20 cellular contexts compared by ENCODE assay signal in genomic region chr4:14225683-14226207, GRCh38.
DNase-seq lines count a peak whose midpoint lies in the region; ATAC-seq and TF ChIP-seq lines count a peak whose summit lies in the region.
"Had no signal": no experiment of that assay in that cellular context is flagged by ENCODE, and none has a peak within 500 bp of the region (broad histone marks: within the 10 kb centered on the region; RNA-seq: fewer than 3 reads in every experiment).

No MANE protein-coding gene starts in this region.

- ATAC-seq in GM19397 (IDR thresholded peaks at IDR 0.05; ENCODE audit: unreplicated experiment) (no peak), HG03039 (IDR thresholded peaks at IDR 0.05; ENCODE audit: unreplicated experiment) (no peak), GM18861 (IDR thresholded peaks at IDR 0.05; ENCODE audit: unreplicated experiment) (no peak)
- ATAC-seq: activated CD4-positive, CD25-positive, alpha-beta regulatory T cell treated with anti-CD3 and anti-CD28 coated beads, Interleukin-2, amount 50 U/mL, for 24 hours; activated CD8-positive, alpha-beta memory T cell treated with anti-CD3 and anti-CD28 coated beads, Interleukin-2, amount 10 ng/mL, durations not matched to agents 7 days and 5 days; T-helper 17 cell had no signal

- H3K27ac ChIP-seq in VCaP = peak overlapping the region; percentile 54
- H3K27ac ChIP-seq: parathyroid adenoma, spleen, transverse colon had no signal

- DNase-seq in DMS53 (lab: John Stamatoyannopoulos, UW) (peak; percentile 99), HT-29 (ENCODE audit: low spot score) (peak; percentile 6), NCI-H2081 (lab: John Stamatoyannopoulos, UW) (peak; percentile 78 to 97), NOMO-1 (lab: John Stamatoyannopoulos, UW; ENCODE audit: unreplicated experiment in 2 of 2) (no peak)
- DNase-seq: ACHN; activated CD8-positive, alpha-beta memory T cell treated with anti-CD3 and anti-CD28 coated beads, Interleukin-2, amount 10 ng/mL, durations not matched to agents 7 days and 5 days; activated effector memory CD4-positive, alpha-beta T cell treated with anti-CD3 and anti-CD28 coated beads, Interleukin-2, amount 50 U/mL, for 16 hours; anterior cingulate cortex; foreskin fibroblast; GDM1; spleen; stimulated activated naive B cell treated with anti-CD40 and anti-IgM and Interleukin-4, amounts not matched to agents 10 μg/mL and 1 μg/mL and 100 μg/mL, for 72 hours; T-helper 17 cell; transverse colon had no signal

- TF ChIP-seq CTCF in VCaP (conservative IDR thresholded peaks at IDR 0.05) = no peak

Comparison
In these comparisons a context has a peak if more than half of its experiments do, and no peak if none do; other contexts are left out.
1. DNase-seq: peak in DMS53 (single experiment), HT-29 (single experiment) and NCI-H2081 (2 of 2); none in NOMO-1 (0 of 2).